33 cellular contexts compared by ENCODE assay signal in genomic region chr4:8595237-8596087, GRCh38. TPM values are rescaled to one million over a fixed set of nuclear protein-coding genes. Genes with fewer than 3 reads are reported as not detected.
A peak's percentile ranks its signal among the peaks of the same experiment; 100 is the strongest.
DNase-seq lines count a peak whose midpoint lies in the region; ATAC-seq, FAIRE-seq and TF ChIP-seq lines count a peak whose summit lies in the region.
"Had no signal": no experiment of that assay in that cellular context is flagged by ENCODE, and none has a peak within 500 bp of the region (broad histone marks: within the 10 kb centered on the region; RNA-seq: fewer than 3 reads in every experiment).

No MANE protein-coding gene starts in this region.

- H3K4me1 Mint-ChIP-seq in MCF 10A (ENCODE audit: insufficient read depth, unreplicated experiment) (peaks cover 8% of the 10 kb centered on the region), mesothelial cell of epicardium (peaks cover 21% of the 10 kb centered on the region)

- no peaks in the 10 kb centered on the region for H3K9me3 ChIP-seq in breast epithelium
- H3K9me3 ChIP-seq in SJSA1 (replicated peaks) = no peaks in the 10 kb centered on the region
- H3K9me3 ChIP-seq in HepG2 (ENCODE audit: low read length) = no peaks in the 10 kb centered on the region
- no peaks in the 10 kb centered on the region for H3K9me3 ChIP-seq in gastroesophageal sphincter
- H3K9me3 ChIP-seq: BE2C, Caco-2, gastrocnemius medialis had no signal

- H3K79me2 ChIP-seq in HepG2 (ENCODE audit: insufficient read depth, low read length) = no peaks in the 10 kb centered on the region

- TF ChIP-seq EP300 in HepG2 (IDR thresholded peaks at IDR 0.05; ENCODE audit: low read depth in 2 of 2, low read length in 2 of 2) (no peak), HepG2 (CRISPR knock-in tag; IDR thresholded peaks at IDR 0.05; ENCODE audit: borderline replicate concordance) (no peak), gastroesophageal sphincter (IDR thresholded peaks at IDR 0.05) (no peak)

- H3K27me3 Mint-ChIP-seq in MCF 10A (ENCODE audit: insufficient read depth, unreplicated experiment) = peaks cover 34% of the 10 kb centered on the region
- peaks cover 15% of the 10 kb centered on the region for H3K27me3 Mint-ChIP-seq in mesothelial cell of epicardium (ENCODE audit: low read depth)

- H3K27ac Mint-ChIP-seq in MCF 10A (ENCODE audit: low read depth, unreplicated experiment) (no peak overlapping the region), mesothelial cell of epicardium (no peak overlapping the region)
- H3K27ac Mint-ChIP-seq: activated T-cell treated with anti-CD3 and anti-CD28 coated beads, Interleukin-2, amount 50 U/mL, for 24 hours; effector memory CD8-positive, alpha-beta T cell; progenitor cell of endocrine pancreas; type B pancreatic cell had no signal

- H3K9ac ChIP-seq in HepG2 (ENCODE audit: insufficient read depth, low read depth, low read length) = no peak overlapping the region

- no peak for ATAC-seq in HepG2
- ATAC-seq in HG03159 (IDR thresholded peaks at IDR 0.05; ENCODE audit: unreplicated experiment) = no peak
- no peak for ATAC-seq in gastroesophageal sphincter
- ATAC-seq: effector memory CD8-positive, alpha-beta T cell; esophagus mucosa had no signal

- BruUV-seq in MCF 10A (replicated peaks; lab: Mats Ljungman, UMichigan) (no TSS peak), HepG2 (replicated peaks; lab: Mats Ljungman, UMichigan) (no TSS peak)

- no peak for TF ChIP-seq RAD21 in HepG2 (CRISPR knock-in tag; IDR thresholded peaks at IDR 0.05)

- no peak overlapping the region for H2AFZ ChIP-seq in HepG2 (ENCODE audit: low read length)

- no peaks in the 10 kb centered on the region for H3K9me3 Mint-ChIP-seq in MCF 10A (ENCODE audit: unreplicated experiment)
- no peaks in the 10 kb centered on the region for H3K9me3 Mint-ChIP-seq in mesothelial cell of epicardium
- H3K9me3 Mint-ChIP-seq: activated T-cell treated with anti-CD3 and anti-CD28 coated beads, Interleukin-2, amount 50 U/mL, for 24 hours; effector memory CD8-positive, alpha-beta T cell; neural crest cell; type B pancreatic cell had no signal

- WGBS in HepG2 (ENCODE audit: low lambda C conversion rate) = 20% methylated on average over 4 of the region's 16 CpGs
- WGBS in gastroesophageal sphincter (ENCODE audit: low coverage in 1 of 2), 2 donors = 40 to 54% methylated on average over 3 to 6 of the region's 16 CpGs

- H3K4me3 ChIP-seq in breast epithelium (no peak overlapping the region), SJSA1 (no peak overlapping the region), HepG2 (replicated peaks in 1 of 3; ENCODE audit: insufficient read depth in 1 of 3, low read depth in 2 of 3, low read length in 3 of 3) (no peak overlapping the region), gastroesophageal sphincter (no peak overlapping the region)
- H3K4me3 ChIP-seq: coronary artery, gastrocnemius medialis, GM12878, SK-N-MC had no signal

- H3K27ac ChIP-seq in breast epithelium = peak overlapping the region in 1 of 2 donors; percentile 58
- H3K27ac ChIP-seq in SJSA1 = peak overlapping the region; percentile 24; the same call in 1 of the 2 replicates
- H3K27ac ChIP-seq in HepG2 (ENCODE audit: extremely low read length, insufficient read depth, low read length) = no peak overlapping the region
- no peak overlapping the region for H3K27ac ChIP-seq in gastroesophageal sphincter
- H3K27ac ChIP-seq: coronary artery, gastrocnemius medialis, SK-N-MC had no signal

- H3K4me1 ChIP-seq in breast epithelium = no peaks in the 10 kb centered on the region
- H3K4me1 ChIP-seq in SJSA1 (replicated peaks) = peaks cover 94% of the 10 kb centered on the region
- H3K4me1 ChIP-seq in HepG2 (ENCODE audit: insufficient read depth, low read length) = peaks cover 23% of the 10 kb centered on the region
- peaks cover 0 to 18% (median 0%) of the 10 kb centered on the region in 3 donors for H3K4me1 ChIP-seq in gastroesophageal sphincter
- H3K4me1 ChIP-seq: BE2C, gastrocnemius medialis had no signal

- FAIRE-seq in HepG2 (lab: Jason Lieb, UNC) = no peak
- FAIRE-seq: bronchial epithelial cell, GM12878, H54, RCC 7860 had no signal

- in situ Hi-C loops in HepG2 (cut with HindIII; ENCODE audit: extremely low pct_ligation_motif_present, low pct_unique_long_range_greater_than_20kb) = no loop called here

- TF ChIP-seq POLR2A in breast epithelium (IDR thresholded peaks at IDR 0.05) = no peak
- no peak for TF ChIP-seq POLR2A in HepG2 (IDR thresholded peaks at IDR 0.05; ENCODE audit: insufficient read depth in 1 of 2, low read depth in 2 of 2, low read length in 2 of 2)
- no peak for TF ChIP-seq POLR2A in gastroesophageal sphincter (IDR thresholded peaks at IDR 0.05)

- peak; percentile 14 for DNase-seq in MCF 10A (ENCODE audit: unreplicated experiment)
- no peak for DNase-seq in breast epithelium (ENCODE audit: low spot score in 2 of 2)
- DNase-seq in SJSA1 (ENCODE audit: low read depth in 1 of 2, low spot score in 2 of 2) = peak; percentile 71 to 73
- no peak for DNase-seq in HepG2 (ENCODE audit: low spot score)
- DNase-seq in stimulated activated naive CD4-positive, alpha-beta T cell treated with Interleukin-2 at 50 U/mL for 16 hours (lab: John Stamatoyannopoulos, UW) = no peak
- DNase-seq in mesothelial cell of epicardium (ENCODE audit: low spot score in 2 of 2, unreplicated experiment in 2 of 2) = no peak
- DNase-seq: activated gamma-delta T cell treated with Interleukin-2 at 50 U/mL for 16 hours; activated T-cell treated with anti-CD3 and anti-CD28 coated beads, Interleukin-2, amount 50 U/mL, for 24 hours; BE2C; Caco-2; effector memory CD8-positive, alpha-beta T cell; gastrocnemius medialis; NCI-H1092 treated with DMSO at 0.1 percent for 48 hours; NCI-H1930; stimulated activated CD8-positive, alpha-beta memory T cell treated with anti-CD3 and anti-CD28 coated beads, Interleukin-4, amount 100 ng/mL, for 48 hours; T-helper 2 cell had no signal

- peaks cover 5% of the 10 kb centered on the region; the same call in 1 of the 2 replicates for H4K20me1 ChIP-seq in HepG2 (ENCODE audit: insufficient read depth, low read length)

- CTCF ChIA-PET in MCF 10A (lab: Yijun Ruan, JAX) = interaction anchor here (0.7 to 1.9 kb wide), 9 partner anchors 12 to 251 kb away, joined by 3 to 21 read pairs (median 3); no protein-coding TSS in a partner anchor
- CTCF ChIA-PET in HepG2 (lab: Yijun Ruan, JAX; ENCODE audit: low intra/inter-chr PET ratio, low total read pairs) = interaction anchor here (2.8 kb wide), 1 partner anchor 127 kb away, joined by 19 read pairs; no protein-coding TSS in a partner anchor

- H3K4me2 ChIP-seq in HepG2 (ENCODE audit: low read depth, low read length) = no peak overlapping the region

- intact Hi-C loops in MCF 10A (cut with micrococcal nuclease) (no loop called here), breast epithelium (cut with DNase I; ENCODE audit: low total_unique reads) (no loop called here), HepG2 (cut with micrococcal nuclease; ENCODE audit: unreplicated experiment) (no loop called here)

- POLR2A ChIA-PET in MCF 10A (lab: Yijun Ruan, JAX) = no interaction called here
- POLR2A ChIA-PET in HepG2 (lab: Yijun Ruan, JAX) = no interaction called here

- H3K36me3 ChIP-seq in breast epithelium = no peaks in the 10 kb centered on the region
- peaks cover 67% of the 10 kb centered on the region for H3K36me3 ChIP-seq in SJSA1
- no peaks in the 10 kb centered on the region for H3K36me3 ChIP-seq in HepG2 (replicated peaks in 1 of 2; ENCODE audit: control insufficient read depth in 1 of 2, insufficient read depth in 2 of 2, low read length in 2 of 2)
- no peaks in the 10 kb centered on the region for H3K36me3 ChIP-seq in gastroesophageal sphincter
- H3K36me3 ChIP-seq: BE2C, gastrocnemius medialis had no signal

- H3K27me3 ChIP-seq in breast epithelium (peaks cover 0 to 28% of the 10 kb centered on the region in 2 donors), SJSA1 (replicated peaks) (no peaks in the 10 kb centered on the region), HepG2 (ENCODE audit: control insufficient read depth in 1 of 2, insufficient read depth in 2 of 2, low read length in 2 of 2) (peaks cover 12 to 46% of the 10 kb centered on the region in 2 experiments), gastroesophageal sphincter (peaks cover 52% of the 10 kb centered on the region)

- no peaks in the 10 kb centered on the region for H3K36me3 Mint-ChIP-seq in MCF 10A (ENCODE audit: insufficient read depth, unreplicated experiment)
- no peaks in the 10 kb centered on the region for H3K36me3 Mint-ChIP-seq in mesothelial cell of epicardium
- H3K36me3 Mint-ChIP-seq: type B pancreatic cell had no signal

- TF ChIP-seq CTCF in MCF 10A (IDR thresholded peaks at IDR 0.05; ENCODE audit: unreplicated experiment) (no peak), breast epithelium (IDR thresholded peaks at IDR 0.05) (no peak), HepG2 (CRISPR knock-in tag; IDR thresholded peaks at IDR 0.05) (no peak), mesothelial cell of epicardium (IDR thresholded peaks at IDR 0.05; ENCODE audit: unreplicated experiment) (no peak), gastroesophageal sphincter (IDR thresholded peaks at IDR 0.05) (no peak)

- H3K4me3 Mint-ChIP-seq in MCF 10A (ENCODE audit: unreplicated experiment) (no peak overlapping the region), mesothelial cell of epicardium (no peak overlapping the region)
- H3K4me3 Mint-ChIP-seq: activated T-cell treated with anti-CD3 and anti-CD28 coated beads, Interleukin-2, amount 50 U/mL, for 24 hours; effector memory CD8-positive, alpha-beta T cell; neural crest cell had no signal

RNA-seq across cellular contexts. Expression of gene CPZ, which starts 2.9 kb away (rescaled TPM):
- total RNA-seq in MCF 10A (2022) (not detected in 2 replicates), breast epithelium (10 to 100 TPM in 1 of 3 donors, 1 to 10 TPM in 2; 2.9 to 13.4 (median 7.5) TPM), HepG2 (2016; rRNA removed; fragmentation: Illumina TruSeq; extraction: Trizol) (0.38 and 0.58 TPM in 2 replicates), mesothelial cell of epicardium (32.0 to 38.6 TPM (median 32.8 TPM) in 3 replicates), gastroesophageal sphincter (1 to 10 TPM in 3 of 4 donors, not detected in 1; 2.3 to 7.5 (median 3.2) TPM)
- 130 and 165 TPM in 2 replicates for total RNA-seq in SJSA1 (2014; rRNA removed; shearing (Covaris generic))
- not detected in 2 replicates for total RNA-seq in HepG2 (2016; cell fraction: cytosol; rRNA removed; fragmentation: Illumina TruSeq; extraction: Trizol; ENCODE audit: low read depth)
- 0.79 and 0.80 TPM in 2 replicates for total RNA-seq in HepG2 (2016; cell fraction: insoluble cytoplasmic fraction; rRNA removed; fragmentation: Illumina TruSeq; extraction: Trizol)
- total RNA-seq in HepG2 (2016; cell fraction: membrane; rRNA removed; fragmentation: Illumina TruSeq; extraction: Trizol) = 0.31 and 0.65 TPM in 2 replicates
- 0.25 and 0.96 TPM in 2 replicates for total RNA-seq in HepG2 (2016; cell fraction: nucleus; rRNA removed; fragmentation: Illumina TruSeq; extraction: Trizol)
- 0.60 and 0.61 TPM in 2 replicates for polyA plus RNA-seq in HepG2 (2011; rRNA removed)
- 0.49 and 0.76 TPM in 2 replicates for polyA plus RNA-seq in HepG2 (2011; cell fraction: cytosol; rRNA removed)
- polyA plus RNA-seq in HepG2 (2011; cell fraction: nucleus; rRNA removed) = 1.9 and 3.1 TPM in 2 replicates
- 0.36 and 1.1 TPM in 2 replicates for polyA plus RNA-seq in HepG2 (2012)
- polyA plus RNA-seq in HepG2 (2016; cell fraction: cytosol; fragmentation: Illumina TruSeq; extraction: Trizol; ENCODE audit: low read depth) = 0.23 and 0.32 TPM in 2 replicates
- polyA plus RNA-seq in HepG2 (2016; cell fraction: insoluble cytoplasmic fraction; fragmentation: Illumina TruSeq; extraction: Trizol; ENCODE audit: low read depth) = 0.38 and 0.51 TPM in 2 replicates
- polyA plus RNA-seq in HepG2 (2016; cell fraction: membrane; fragmentation: Illumina TruSeq; extraction: Trizol; ENCODE audit: low read depth) = 0.31 and 0.38 TPM in 2 replicates
- polyA plus RNA-seq in HepG2 (2016; cell fraction: nucleus; fragmentation: Illumina TruSeq; extraction: Trizol; ENCODE audit: insufficient read depth, low read depth) = 1.5 and 1.9 TPM in 2 replicates
- polyA minus RNA-seq in HepG2 (2011; rRNA and poly(A)+ RNA removed; ENCODE audit: low replicate concordance) = 0.44 and 0.58 TPM in 2 replicates
- polyA minus RNA-seq in HepG2 (2011; cell fraction: cytosol; rRNA and poly(A)+ RNA removed) = 0.79 TPM in 1 of 2 replicates, not detected in the other
- polyA minus RNA-seq in HepG2 (2011; cell fraction: nucleus; rRNA and poly(A)+ RNA removed) = 0.25 and 0.77 TPM in 2 replicates
- total RNA-seq: gastrocnemius medialis, GM12878, mononuclear cell, neural crest cell had no signal
- polyA plus RNA-seq: GM12878 had no signal

RNA-seq across cellular contexts. Expression of gene GPR78, which starts 15.3 kb away (rescaled TPM):
- total RNA-seq in MCF 10A (2022) (not detected in 2 replicates), breast epithelium (under 1 TPM in 2 of 3 donors, not detected in 1; 0.15 to 0.33 TPM), HepG2 (2016; rRNA removed; fragmentation: Illumina TruSeq; extraction: Trizol) (0.07 TPM in 1 of 2 replicates, not detected in the other), mesothelial cell of epicardium (2.4 to 3.8 TPM (median 3.2 TPM) in 3 replicates), gastroesophageal sphincter (not detected)
- 1.5 and 4.6 TPM in 2 replicates for total RNA-seq in SJSA1 (2014; rRNA removed; shearing (Covaris generic))
- total RNA-seq in HepG2 (2016; cell fraction: cytosol; rRNA removed; fragmentation: Illumina TruSeq; extraction: Trizol; ENCODE audit: low read depth) = not detected in 2 replicates
- not detected in 2 replicates for total RNA-seq in HepG2 (2016; cell fraction: insoluble cytoplasmic fraction; rRNA removed; fragmentation: Illumina TruSeq; extraction: Trizol)
- 0.07 TPM in 1 of 2 replicates, not detected in the other for total RNA-seq in HepG2 (2016; cell fraction: membrane; rRNA removed; fragmentation: Illumina TruSeq; extraction: Trizol)
- total RNA-seq in HepG2 (2016; cell fraction: nucleus; rRNA removed; fragmentation: Illumina TruSeq; extraction: Trizol) = 0.12 and 0.13 TPM in 2 replicates
- 0.01 TPM in 1 of 2 replicates, not detected in the other for polyA plus RNA-seq in HepG2 (2011; rRNA removed)
- not detected in 2 replicates for polyA plus RNA-seq in HepG2 (2011; cell fraction: cytosol; rRNA removed)
- 0.10 and 0.13 TPM in 2 replicates for polyA plus RNA-seq in HepG2 (2011; cell fraction: nucleus; rRNA removed)
- polyA plus RNA-seq in HepG2 (2012) = not detected in 2 replicates
- not detected in 2 replicates for polyA plus RNA-seq in HepG2 (2016; cell fraction: cytosol; fragmentation: Illumina TruSeq; extraction: Trizol; ENCODE audit: low read depth)
- polyA plus RNA-seq in HepG2 (2016; cell fraction: insoluble cytoplasmic fraction; fragmentation: Illumina TruSeq; extraction: Trizol; ENCODE audit: low read depth) = not detected in 2 replicates
- polyA plus RNA-seq in HepG2 (2016; cell fraction: membrane; fragmentation: Illumina TruSeq; extraction: Trizol; ENCODE audit: low read depth) = not detected in 2 replicates
- 0.16 TPM in 1 of 2 replicates, not detected in the other for polyA plus RNA-seq in HepG2 (2016; cell fraction: nucleus; fragmentation: Illumina TruSeq; extraction: Trizol; ENCODE audit: insufficient read depth, low read depth)
- polyA minus RNA-seq in HepG2 (2011; rRNA and poly(A)+ RNA removed; ENCODE audit: low replicate concordance) = 0.07 TPM in 1 of 2 replicates, not detected in the other
- not detected in 2 replicates for polyA minus RNA-seq in HepG2 (2011; cell fraction: cytosol; rRNA and poly(A)+ RNA removed)
- 0.13 TPM in 1 of 2 replicates, not detected in the other for polyA minus RNA-seq in HepG2 (2011; cell fraction: nucleus; rRNA and poly(A)+ RNA removed)
- total RNA-seq: A673, Daoy, gastrocnemius medialis, GM12878, liver, mononuclear cell, NCI-H460, neural crest cell had no signal
- polyA plus RNA-seq: liver had no signal

Comparison
In these comparisons a context has a peak if more than half of its experiments do, and no peak if none do; other contexts are left out.
1. DNase-seq: peak in MCF 10A (single experiment) and SJSA1 (2 of 2); none in breast epithelium (0 of 2), HepG2 (single experiment), stimulated activated naive CD4-positive, alpha-beta T cell treated with Interleukin-2 at 50 U/mL for 16 hours (single experiment) and mesothelial cell of epicardium (0 of 2).